ENCODE assay signal across 12 cellular contexts in genomic region chr6:113630365-113630737, GRCh38.
A peak's percentile ranks its signal among the peaks of the same experiment; 100 is the strongest.
DNase-seq lines count a peak whose midpoint lies in the region; ATAC-seq, FAIRE-seq and TF ChIP-seq lines count a peak whose summit lies in the region.
"Had no signal": no experiment of that assay in that cellular context is flagged by ENCODE, and none has a peak within 500 bp of the region (broad histone marks: within the 10 kb centered on the region; RNA-seq: fewer than 3 reads in every experiment).

No MANE protein-coding gene starts in this region.

- dilution Hi-C loops in keratinocyte (cut with MboI; ENCODE audit: extremely low pct_ligation_motif_present, low sequenced_read_pairs) = no loop called here

- DNase-seq in AG09319 (ENCODE audit: extremely low read depth, low read depth) (peak; percentile 25), astrocyte (ENCODE audit: low read depth) (no peak), keratinocyte (ENCODE audit: low read depth, low spot score) (no peak), HuH-7.5 (ENCODE audit: low spot score) (no peak), NCI-H1694 treated with DMSO at 0.1 percent for 48 hours (lab: John Stamatoyannopoulos, UW) (no peak), NCI-H2196 (lab: John Stamatoyannopoulos, UW; ENCODE audit: unreplicated experiment) (no peak), GM13976 (ENCODE audit: low spot score) (no peak)

- H3K9me1 ChIP-seq in keratinocyte (ENCODE audit: control insufficient read depth, extremely low read depth, insufficient read depth, low read length) = peaks cover 5% of the 10 kb centered on the region

- in situ Hi-C loops in GM13976 (cut with MboI; ENCODE audit: low sequenced_read_pairs, unreplicated experiment) = loop anchor here (25.0 kb wide), 1 partner anchor 843 kb away; no protein-coding TSS in a partner anchor

- H3K36me3 ChIP-seq in astrocyte (ENCODE audit: insufficient read depth, low read length) = no peaks in the 10 kb centered on the region
- H3K36me3 ChIP-seq in keratinocyte (ENCODE audit: control insufficient read depth in 2 of 2, extremely low read depth in 1 of 2, insufficient read depth in 2 of 2, low read length in 2 of 2) = no peaks in the 10 kb centered on the region
- H3K36me3 ChIP-seq: ascending aorta, heart right ventricle, thoracic aorta had no signal

- H3K9ac ChIP-seq in astrocyte (ENCODE audit: low read length) = no peak overlapping the region
- H3K9ac ChIP-seq in keratinocyte (ENCODE audit: control insufficient read depth, extremely low read depth, insufficient read depth, low read length) = peak overlapping the region; percentile 80

- no peaks in the 10 kb centered on the region for H3K9me3 Mint-ChIP-seq in astrocyte (ENCODE audit: unreplicated experiment)

- H3K27me3 Mint-ChIP-seq in astrocyte (ENCODE audit: low read depth, unreplicated experiment) = peaks cover 2% of the 10 kb centered on the region

- H3K27me3 ChIP-seq in astrocyte (ENCODE audit: insufficient read depth, low read length) (no peaks in the 10 kb centered on the region), keratinocyte (ENCODE audit: control insufficient read depth, extremely low read depth, insufficient read depth, low read length) (no peaks in the 10 kb centered on the region)
- H3K27me3 ChIP-seq: ascending aorta, heart right ventricle had no signal

- FAIRE-seq in astrocyte (lab: Jason Lieb, UNC) (no peak), keratinocyte (lab: Jason Lieb, UNC) (no peak)
- FAIRE-seq: D721Med had no signal

- H3K36me3 Mint-ChIP-seq in astrocyte (ENCODE audit: low read depth, unreplicated experiment) = no peaks in the 10 kb centered on the region

- H4K20me1 ChIP-seq in astrocyte (ENCODE audit: insufficient read depth, low read length) = no peaks in the 10 kb centered on the region
- H4K20me1 ChIP-seq in keratinocyte (ENCODE audit: control insufficient read depth, extremely low read depth, insufficient read depth, low read length) = no peaks in the 10 kb centered on the region

- no peak overlapping the region for H3K4me2 ChIP-seq in astrocyte (ENCODE audit: low read length)
- peak overlapping the region; percentile 82 for H3K4me2 ChIP-seq in keratinocyte (ENCODE audit: control insufficient read depth, extremely low read depth, insufficient read depth, low read depth, low read length)

- H3K4me3 ChIP-seq in astrocyte (ENCODE audit: insufficient read depth, low read depth, low read length) = no peak overlapping the region
- no peak overlapping the region for H3K4me3 ChIP-seq in keratinocyte (ENCODE audit: control insufficient read depth in 2 of 3, extremely low read depth in 1 of 3, insufficient read depth in 2 of 3, low read depth in 1 of 3, low read length in 3 of 3)
- H3K4me3 ChIP-seq: ascending aorta had no signal

- H3K9me3 ChIP-seq in astrocyte (ENCODE audit: insufficient read depth, low read depth, low read length) (no peaks in the 10 kb centered on the region), keratinocyte (ENCODE audit: control insufficient read depth, low read depth, low read length) (no peaks in the 10 kb centered on the region)
- H3K9me3 ChIP-seq: ascending aorta, heart right ventricle, thoracic aorta had no signal

- peak; percentile 7 for ATAC-seq in GM18868 (IDR thresholded peaks at IDR 0.05; ENCODE audit: unreplicated experiment)

- H3K79me2 ChIP-seq in astrocyte (ENCODE audit: insufficient read depth, low read length) (no peaks in the 10 kb centered on the region), keratinocyte (ENCODE audit: control insufficient read depth, insufficient read depth, low read length) (no peaks in the 10 kb centered on the region)

- peak overlapping the region; percentile 91 for H3K27ac ChIP-seq in astrocyte (ENCODE audit: low read depth, low read length)
- H3K27ac ChIP-seq in keratinocyte (ENCODE audit: control insufficient read depth, insufficient read depth, low read length) = peak overlapping the region; percentile 98

- H2AFZ ChIP-seq in astrocyte (ENCODE audit: low read depth, low read length) (no peak overlapping the region), keratinocyte (ENCODE audit: control insufficient read depth, low read length) (no peak overlapping the region)

- H3K4me1 ChIP-seq in astrocyte (ENCODE audit: insufficient read depth, low read length) = peaks cover 34% of the 10 kb centered on the region
- peaks cover 42% of the 10 kb centered on the region for H3K4me1 ChIP-seq in keratinocyte (ENCODE audit: control insufficient read depth, extremely low read depth, insufficient read depth, low read length)

- peaks cover 38% of the 10 kb centered on the region for H3K4me1 Mint-ChIP-seq in astrocyte (ENCODE audit: low read depth, unreplicated experiment)

- TF ChIP-seq CTCF in AG09319 (IDR thresholded peaks at IDR 0.05; ENCODE audit: low read depth, low read length) = no peak
- TF ChIP-seq CTCF in astrocyte (IDR thresholded peaks at IDR 0.05; ENCODE audit: insufficient read depth, low read depth, low read length) = no peak
- TF ChIP-seq CTCF in keratinocyte (optimal IDR thresholded peaks at IDR 0.05 in 1 of 3, IDR thresholded peaks at IDR 0.05 in 1 of 3, conservative IDR thresholded peaks at IDR 0.05 in 1 of 3; ENCODE audit: extremely low read depth in 1 of 3, insufficient read depth in 2 of 3, low read length in 3 of 3) = no peak
- no peak for TF ChIP-seq CTCF in GM13976 (IDR thresholded peaks at IDR 0.05; ENCODE audit: borderline replicate concordance, control extremely low read depth, extremely low read depth, insufficient read depth, missing control alignments)

- no peak overlapping the region for H3K4me3 Mint-ChIP-seq in astrocyte (ENCODE audit: unreplicated experiment)

- peak overlapping the region; percentile 99 for H3K27ac Mint-ChIP-seq in astrocyte (ENCODE audit: unreplicated experiment)
